Comparison of ENCODE assay signal across 25 cellular contexts in the genomic region with DNA sequence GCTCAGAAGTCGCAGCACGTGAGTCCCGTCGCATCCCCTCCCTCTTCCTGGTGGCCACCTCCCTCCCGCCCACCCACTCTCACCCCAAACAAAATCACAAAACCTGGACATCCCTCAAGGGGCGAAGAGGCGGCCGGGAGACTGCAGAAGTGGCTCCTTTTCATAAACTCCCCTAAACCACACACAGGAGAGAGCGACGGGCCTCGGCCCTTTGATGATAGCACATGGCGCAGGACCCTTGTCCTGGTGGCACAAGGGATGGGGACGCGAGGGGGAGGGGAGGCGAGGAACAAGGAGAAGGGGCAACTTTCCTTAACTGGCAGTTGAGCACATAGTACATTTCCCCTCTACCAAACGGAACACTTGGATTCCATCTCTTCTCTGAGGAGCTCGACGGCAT. TPM values are rescaled to one million over a fixed set of nuclear protein-coding genes. Genes with fewer than 3 reads are reported as not detected.
A peak's percentile ranks its signal among the peaks of the same experiment; 100 is the strongest.
DNase-seq lines count a peak whose midpoint lies in the region; TF ChIP-seq lines count a peak whose summit lies in the region.
"Had no signal": no experiment of that assay in that cellular context is flagged by ENCODE, and none has a peak within 500 bp of the region (broad histone marks: within the 10 kb centered on the region; RNA-seq: fewer than 3 reads in every experiment).

No MANE protein-coding gene starts in this region.

- no peaks in the 10 kb centered on the region for H3K9me3 Mint-ChIP-seq in neural progenitor cell
- H3K9me3 Mint-ChIP-seq: CD8-positive, alpha-beta memory T cell had no signal

- no peaks in the 10 kb centered on the region for H3K27me3 ChIP-seq in BLaER1 treated with 17β-estradiol and CSF1 and Interleukin-3, amounts not matched to agents 10 nM and 100 nM
- H3K27me3 ChIP-seq in neural progenitor cell, result peaks cover 15% of the 10 kb centered on the region

- no peak overlapping the region for H3K4me3 ChIP-seq in BLaER1 treated with 17β-estradiol and CSF1 and Interleukin-3, amounts not matched to agents 10 nM and 100 nM
- no peak overlapping the region for H3K4me3 ChIP-seq in neural progenitor cell
- H3K4me3 ChIP-seq: A549, GM12878 had no signal

- H3K36me3 Mint-ChIP-seq in neural progenitor cell, result peaks cover 33% of the 10 kb centered on the region
- H3K36me3 Mint-ChIP-seq: CD14-positive monocyte; CD4-positive, alpha-beta memory T cell; CD4-positive, CD25-positive, alpha-beta regulatory T cell had no signal

- H3F3A ChIP-seq in neural progenitor cell (ENCODE audit: low read depth), result no peaks in the 10 kb centered on the region

- no peak overlapping the region for H3K9ac ChIP-seq in BLaER1 treated with 17β-estradiol and CSF1 and Interleukin-3, amounts not matched to agents 10 nM and 100 nM
- H3K9ac ChIP-seq in neural progenitor cell, result no peak overlapping the region

- peaks cover 0 to 78% (median 44%) of the 10 kb centered on the region in 11 experiments; a peak in 18 of 22 replicates for H3K36me3 ChIP-seq in BLaER1 treated with 17β-estradiol and CSF1 and Interleukin-3, amounts not matched to agents 10 nM and 100 nM
- no peaks in the 10 kb centered on the region for H3K36me3 ChIP-seq in neural progenitor cell

- H4K20me1 ChIP-seq in BLaER1 treated with 17β-estradiol and CSF1 and Interleukin-3, amounts not matched to agents 10 nM and 100 nM, result peaks cover 0 to 12% (median 0%) of the 10 kb centered on the region in 11 experiments; a peak in 3 of 22 replicates
- H4K20me1 ChIP-seq in neural progenitor cell (ENCODE audit: low read depth), result peaks cover 23% of the 10 kb centered on the region

- peak; percentile 39 for DNase-seq in activated effector memory CD4-positive, alpha-beta T cell treated with anti-CD3 and anti-CD28 coated beads, Interleukin-2, amount 50 U/mL, for 16 hours
- no peak for DNase-seq in activated effector memory CD4-positive, alpha-beta T cell treated with Interleukin-2 at 50 U/mL for 16 hours
- DNase-seq in neural progenitor cell (ENCODE audit: low spot score) (no peak), posterior vena cava (ENCODE audit: low spot score) (peak; percentile 61), NCI-H510A (lab: John Stamatoyannopoulos, UW) (no peak)
- DNase-seq in stimulated activated CD4-positive, alpha-beta T cell treated with anti-CD3 and anti-CD28 coated beads, Interleukin-2, amount 100 ng/mL, for 48 hours, result no peak
- DNase-seq: AML-193; C1 segment of cervical spinal cord; CD4-positive, alpha-beta memory T cell; CD4-positive, CD25-positive, alpha-beta regulatory T cell; CD8-positive, alpha-beta memory T cell; COR-L47; DMS 273 treated with DMSO at 0.1 percent for 48 hours; DMS153; DMS53; DMS79; DND-41; EL; GDM1 had no signal

- peak overlapping the region in 3 of 11 experiments; percentile 1 to 38 (median 19); a peak in 3 of 22 replicates for H3K27ac ChIP-seq in BLaER1 treated with 17β-estradiol and CSF1 and Interleukin-3, amounts not matched to agents 10 nM and 100 nM
- no peak overlapping the region for H3K27ac ChIP-seq in neural progenitor cell
- H3K27ac ChIP-seq: 22Rv1, A549 had no signal

- no peak overlapping the region for H3K4me3 Mint-ChIP-seq in neural progenitor cell
- H3K4me3 Mint-ChIP-seq: B cell; CD14-positive monocyte; CD4-positive, alpha-beta memory T cell; CD4-positive, CD25-positive, alpha-beta regulatory T cell; CD8-positive, alpha-beta memory T cell had no signal

- H3K4me1 Mint-ChIP-seq in neural progenitor cell, result peaks cover 37% of the 10 kb centered on the region
- H3K4me1 Mint-ChIP-seq: B cell; CD14-positive monocyte; CD4-positive, alpha-beta memory T cell; CD4-positive, CD25-positive, alpha-beta regulatory T cell; CD8-positive, alpha-beta memory T cell had no signal

- no peak overlapping the region for H2AFZ ChIP-seq in neural progenitor cell (replicated peaks)

- peaks cover 7% of the 10 kb centered on the region for H3K27me3 Mint-ChIP-seq in neural progenitor cell (ENCODE audit: insufficient read depth, low read depth)
- H3K27me3 Mint-ChIP-seq: CD4-positive, CD25-positive, alpha-beta regulatory T cell had no signal

- intact Hi-C loops in posterior vena cava (cut with DNase I), result no loop called here

- H3K27ac Mint-ChIP-seq in neural progenitor cell, result peak overlapping the region; percentile 44
- H3K27ac Mint-ChIP-seq: B cell; CD14-positive monocyte; CD4-positive, alpha-beta memory T cell; CD4-positive, CD25-positive, alpha-beta regulatory T cell; CD8-positive, alpha-beta memory T cell had no signal

- no peak for TF ChIP-seq CTCF in neural progenitor cell (IDR thresholded peaks at IDR 0.05)

- peak overlapping the region in 10 of 11 experiments; percentile 10 to 67 (median 49); a peak in 16 of 22 replicates for H3K4me2 ChIP-seq in BLaER1 treated with 17β-estradiol and CSF1 and Interleukin-3, amounts not matched to agents 10 nM and 100 nM
- no peak overlapping the region for H3K4me2 ChIP-seq in neural progenitor cell
- H3K4me2 ChIP-seq: A549 had no signal

- H3K79me2 ChIP-seq in neural progenitor cell (ENCODE audit: low read depth), result no peaks in the 10 kb centered on the region

- H3K4me1 ChIP-seq in BLaER1 treated with 17β-estradiol and CSF1 and Interleukin-3, amounts not matched to agents 10 nM and 100 nM, result peaks cover 9 to 34% (median 30%) of the 10 kb centered on the region in 10 experiments
- no peaks in the 10 kb centered on the region for H3K4me1 ChIP-seq in neural progenitor cell
- H3K4me1 ChIP-seq: A549 had no signal

- H3K9me3 ChIP-seq in BLaER1 treated with 17β-estradiol and CSF1 and Interleukin-3, amounts not matched to agents 10 nM and 100 nM (replicated peaks in 1 of 11), result no peaks in the 10 kb centered on the region
- no peaks in the 10 kb centered on the region for H3K9me3 ChIP-seq in neural progenitor cell (ENCODE audit: low read depth)
- H3K9me3 ChIP-seq: A549 had no signal

RNA-seq across cellular contexts. Expression of a gene that starts 44.0 kb away (rescaled TPM):
- total RNA-seq in neural progenitor cell (ENCODE audit: low replicate concordance), result 0.46 TPM in 1 of 2 replicates, not detected in the other
- not detected for total RNA-seq in posterior vena cava
- total RNA-seq: B cell; CD4-positive, alpha-beta memory T cell; CD4-positive, CD25-positive, alpha-beta regulatory T cell; CD8-positive, alpha-beta memory T cell; GM12878 had no signal

Comparison
In these comparisons a context has a peak if more than half of its experiments do, and no peak if none do; other contexts are left out.
1. DNase-seq: peak in activated effector memory CD4-positive, alpha-beta T cell treated with anti-CD3 and anti-CD28 coated beads, Interleukin-2, amount 50 U/mL, for 16 hours (single experiment) and posterior vena cava (single experiment); none in activated effector memory CD4-positive, alpha-beta T cell treated with Interleukin-2 at 50 U/mL for 16 hours (single experiment), neural progenitor cell (single experiment), NCI-H510A (single experiment) and stimulated activated CD4-positive, alpha-beta T cell treated with anti-CD3 and anti-CD28 coated beads, Interleukin-2, amount 100 ng/mL, for 48 hours (0 of 2).